In the genomic region with DNA sequence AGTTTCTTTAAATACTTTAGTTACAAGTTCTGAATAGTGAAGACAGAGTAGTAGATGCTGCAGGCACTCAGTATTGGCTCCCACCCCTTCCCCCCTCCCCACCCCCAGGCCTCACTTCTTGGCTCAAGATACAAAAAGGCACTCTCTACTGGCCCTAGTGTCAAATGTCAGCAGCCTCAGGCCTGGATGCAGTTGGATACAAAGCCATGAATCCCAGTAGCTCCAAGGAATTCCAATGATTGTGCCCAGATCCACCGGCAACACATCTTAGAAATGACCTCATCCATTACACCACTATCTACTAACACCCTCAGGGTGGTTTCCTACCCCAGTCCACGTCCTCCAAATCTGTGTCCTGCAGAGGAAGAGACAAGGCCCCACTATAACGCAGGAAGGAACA, we compare ENCODE assay signal across 4 cellular contexts. TPM values are rescaled to one million over a fixed set of nuclear protein-coding genes. Genes with fewer than 3 reads are reported as not detected.
"Had no signal": no experiment of that assay in that cellular context is flagged by ENCODE, and none has a peak within 500 bp of the region (broad histone marks: within the 10 kb centered on the region; RNA-seq: fewer than 3 reads in every experiment).

No MANE protein-coding gene starts in this region.

RNA-seq across cellular contexts. Expression of a gene that starts 54.6 kb away (rescaled TPM):
- total RNA-seq: smooth muscle cell had no signal
- polyA plus RNA-seq: fibroblast of lung; foreskin keratinocyte; naive thymus-derived CD8-positive, alpha-beta T cell; smooth muscle cell had no signal
